Comparison of ENCODE assay signal across 8 cellular contexts in genomic region chr4:76897522-76898384, GRCh38. TPM values are rescaled to one million over a fixed set of nuclear protein-coding genes. Genes with fewer than 3 reads are reported as not detected.
DNase-seq lines count a peak whose midpoint lies in the region; ATAC-seq and TF ChIP-seq lines count a peak whose summit lies in the region.

TSS of gene SOWAHB (minus strand) at chr4:76898144. CDS start at chr4:76897849, 295 bp downstream.

- H3K27me3 Mint-ChIP-seq in activated CD4-positive, alpha-beta memory T cell treated with anti-CD3 and anti-CD28 coated beads, Interleukin-2, amount 10 ng/mL, durations not matched to agents 7 days and 5 days = peaks cover 52% of the 10 kb centered on the region
- H3K27me3 Mint-ChIP-seq in type B pancreatic cell = peaks cover 47% of the 10 kb centered on the region

- DNase-seq in LoVo (ENCODE audit: low spot score) (peak; percentile 81), type B pancreatic cell (ENCODE audit: extremely low spot score, unreplicated experiment) (no peak)
- DNase-seq in activated CD4-positive, alpha-beta memory T cell treated with anti-CD3 and anti-CD28 coated beads, Interleukin-2, amount 10 ng/mL, durations not matched to agents 7 days and 5 days = no peak

- H3K4me3 ChIP-seq in endocrine pancreas (ENCODE audit: control insufficient read depth, insufficient read depth, low read length) = peak within 1 kb of the TSS; percentile 72
- H3K4me3 ChIP-seq in muscle layer of colon (ENCODE audit: low read depth in 1 of 2, low read length in 2 of 2) = peak within 1 kb of the TSS; percentile 37 to 41

- peak; percentile 55 for ATAC-seq in GM19023 (IDR thresholded peaks at IDR 0.05; ENCODE audit: unreplicated experiment)
- ATAC-seq in HG02610 (IDR thresholded peaks at IDR 0.05; ENCODE audit: unreplicated experiment) = no peak
- ATAC-seq in HG03342 (IDR thresholded peaks at IDR 0.05; ENCODE audit: unreplicated experiment) = no peak

- H3K27me3 ChIP-seq in endocrine pancreas (ENCODE audit: control insufficient read depth, insufficient read depth, low read length) (no peaks in the 10 kb centered on the region), muscle layer of colon (ENCODE audit: control insufficient read depth in 1 of 2, insufficient read depth in 2 of 2, low read length in 2 of 2) (peaks cover 21 to 38% of the 10 kb centered on the region in 2 donors)

- no peak within 1 kb of the TSS for H3K27ac ChIP-seq in muscle layer of colon (ENCODE audit: low read depth, low read length)

- peaks cover 11% of the 10 kb centered on the region for H3K4me1 Mint-ChIP-seq in activated CD4-positive, alpha-beta memory T cell treated with anti-CD3 and anti-CD28 coated beads, Interleukin-2, amount 10 ng/mL, durations not matched to agents 7 days and 5 days
- H3K4me1 Mint-ChIP-seq in type B pancreatic cell (ENCODE audit: unreplicated experiment) = peaks cover 10% of the 10 kb centered on the region

- H3K4me1 ChIP-seq in endocrine pancreas (ENCODE audit: control insufficient read depth, insufficient read depth, low read length) (peaks cover 6% of the 10 kb centered on the region), muscle layer of colon (ENCODE audit: insufficient read depth, low read length) (no peaks in the 10 kb centered on the region)

- TF ChIP-seq CTCF in type B pancreatic cell (conservative IDR thresholded peaks at IDR 0.05) = no peak

- CTCF ChIA-PET in activated CD4-positive, alpha-beta memory T cell treated with anti-CD3 and anti-CD28 coated beads, Interleukin-2, amount 10 ng/mL, durations not matched to agents 7 days and 5 days (lab: Charles Lee) = no interaction called here

- H3K36me3 ChIP-seq in endocrine pancreas (ENCODE audit: control insufficient read depth, insufficient read depth, low read length) = no peaks in the 10 kb centered on the region
- no peaks in the 10 kb centered on the region for H3K36me3 ChIP-seq in muscle layer of colon (ENCODE audit: insufficient read depth, low read length)

- H3K4me3 Mint-ChIP-seq in activated CD4-positive, alpha-beta memory T cell treated with anti-CD3 and anti-CD28 coated beads, Interleukin-2, amount 10 ng/mL, durations not matched to agents 7 days and 5 days = peak within 1 kb of the TSS; percentile 27
- peak within 1 kb of the TSS; percentile 81 for H3K4me3 Mint-ChIP-seq in type B pancreatic cell

- H3K36me3 Mint-ChIP-seq in activated CD4-positive, alpha-beta memory T cell treated with anti-CD3 and anti-CD28 coated beads, Interleukin-2, amount 10 ng/mL, durations not matched to agents 7 days and 5 days (ENCODE audit: low read depth) = no peaks in the 10 kb centered on the region
- no peaks in the 10 kb centered on the region for H3K36me3 Mint-ChIP-seq in type B pancreatic cell

- H3K9me3 ChIP-seq in endocrine pancreas (ENCODE audit: control insufficient read depth, low read length) = no peaks in the 10 kb centered on the region
- H3K9me3 ChIP-seq in muscle layer of colon (ENCODE audit: low read length) = no peaks in the 10 kb centered on the region

- POLR2A ChIA-PET in activated CD4-positive, alpha-beta memory T cell treated with anti-CD3 and anti-CD28 coated beads, Interleukin-2, amount 10 ng/mL, durations not matched to agents 7 days and 5 days (lab: Charles Lee) = no interaction called here

- no peaks in the 10 kb centered on the region for H3K9me3 Mint-ChIP-seq in activated CD4-positive, alpha-beta memory T cell treated with anti-CD3 and anti-CD28 coated beads, Interleukin-2, amount 10 ng/mL, durations not matched to agents 7 days and 5 days
- H3K9me3 Mint-ChIP-seq in type B pancreatic cell = no peaks in the 10 kb centered on the region

- no peak within 1 kb of the TSS for H3K27ac Mint-ChIP-seq in activated CD4-positive, alpha-beta memory T cell treated with anti-CD3 and anti-CD28 coated beads, Interleukin-2, amount 10 ng/mL, durations not matched to agents 7 days and 5 days
- H3K27ac Mint-ChIP-seq in type B pancreatic cell = peak within 1 kb of the TSS; percentile 9

- H3K9ac ChIP-seq in endocrine pancreas (ENCODE audit: control insufficient read depth, insufficient read depth, low read length) (peak within 1 kb of the TSS; percentile 74), muscle layer of colon (ENCODE audit: low read length) (no peak within 1 kb of the TSS)

RNA-seq across cellular contexts. Expression of gene SOWAHB, which starts in this region (rescaled TPM):
- total RNA-seq in activated CD4-positive, alpha-beta memory T cell treated with anti-CD3 and anti-CD28 coated beads, Interleukin-2, amount 10 ng/mL, durations not matched to agents 7 days and 5 days = not detected
- total RNA-seq in type B pancreatic cell (ENCODE audit: low replicate concordance) = 4.8 and 8.4 TPM in 2 replicates
